In the genomic region with DNA sequence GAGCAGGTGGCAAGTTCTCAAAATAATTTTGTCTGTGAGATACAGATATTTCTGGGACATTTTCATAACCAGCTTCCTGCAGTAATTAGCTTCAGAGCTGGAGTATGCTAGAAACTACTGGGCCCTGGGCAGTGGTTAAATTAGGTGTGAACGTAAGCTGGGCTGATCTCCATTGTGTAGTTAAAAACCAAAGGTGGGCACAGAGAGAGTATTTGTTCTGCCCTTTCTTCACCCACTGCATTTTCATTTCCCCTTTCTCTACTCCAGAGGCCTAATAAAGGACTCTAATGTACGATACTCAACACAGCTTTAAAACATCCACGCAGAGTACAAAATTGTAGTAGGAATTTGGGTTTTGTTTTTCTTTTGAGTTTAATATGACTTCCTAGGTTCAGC, we compare ENCODE assay signal across 8 cellular contexts.
DNase-seq lines count a peak whose midpoint lies in the region; ATAC-seq and TF ChIP-seq lines count a peak whose summit lies in the region.

No MANE protein-coding gene starts in this region.

- peak overlapping the region; percentile 99 for H3K27ac Mint-ChIP-seq in chondrocyte (ENCODE audit: unreplicated experiment)
- H3K27ac Mint-ChIP-seq in activated T-helper 1 cell treated with anti-CD3 and anti-CD28 coated beads, Interleukin-12 subunit alpha, Interleukin-12 subunit beta, Interleukin-2, Interleukin-4 antibody, amounts not matched to agents 30 ng/mL and 10 ng/mL and 1 ng/mL, durations not matched to agents 14 hours and 24 hours and 36 hours = no peak overlapping the region

- H3K9me3 Mint-ChIP-seq in chondrocyte (ENCODE audit: low read depth) = no peaks in the 10 kb centered on the region
- no peaks in the 10 kb centered on the region for H3K9me3 Mint-ChIP-seq in activated T-helper 1 cell treated with anti-CD3 and anti-CD28 coated beads, Interleukin-12 subunit alpha, Interleukin-12 subunit beta, Interleukin-2, Interleukin-4 antibody, amounts not matched to agents 30 ng/mL and 10 ng/mL and 1 ng/mL, durations not matched to agents 14 hours and 24 hours and 36 hours

- H3K9ac ChIP-seq in skeletal muscle satellite cell (ENCODE audit: low read depth, low read length) = peak overlapping the region; percentile 62

- peak; percentile 77 for ATAC-seq in GM19397 (IDR thresholded peaks at IDR 0.05; ENCODE audit: unreplicated experiment)
- peak; percentile 82 for ATAC-seq in HG03103 (IDR thresholded peaks at IDR 0.05; ENCODE audit: low read depth, unreplicated experiment)

- H3K27me3 ChIP-seq in skeletal muscle satellite cell (ENCODE audit: control insufficient read depth, insufficient read depth, low read length) = no peaks in the 10 kb centered on the region

- peak overlapping the region; percentile 34 for H3K4me3 ChIP-seq in skeletal muscle satellite cell (ENCODE audit: low read length)

- DNase-seq in chondrocyte (ENCODE audit: low spot score) (no peak), germinal center (ENCODE audit: low spot score) (no peak), COR-L47 (lab: John Stamatoyannopoulos, UW) (no peak), G401 (ENCODE audit: low spot score) (no peak)
- no peak for DNase-seq in activated T-helper 1 cell treated with anti-CD3 and anti-CD28 coated beads, Interleukin-12 subunit alpha, Interleukin-12 subunit beta, Interleukin-2, Interleukin-4 antibody, amounts not matched to agents 30 ng/mL and 10 ng/mL and 1 ng/mL, durations not matched to agents 14 hours and 24 hours and 36 hours (ENCODE audit: low spot score)

- intact Hi-C loops in activated T-helper 1 cell treated with anti-CD3 and anti-CD28 coated beads, Interleukin-12 subunit alpha, Interleukin-12 subunit beta, Interleukin-2, Interleukin-4 antibody, amounts not matched to agents 30 ng/mL and 10 ng/mL and 1 ng/mL, durations not matched to agents 14 hours and 24 hours and 36 hours (cut with micrococcal nuclease) = no loop called here

- no peaks in the 10 kb centered on the region for H3K9me3 ChIP-seq in skeletal muscle satellite cell (replicated peaks; ENCODE audit: low read length)

- H3K36me3 Mint-ChIP-seq in chondrocyte (ENCODE audit: low read depth) = no peaks in the 10 kb centered on the region
- H3K36me3 Mint-ChIP-seq in activated T-helper 1 cell treated with anti-CD3 and anti-CD28 coated beads, Interleukin-12 subunit alpha, Interleukin-12 subunit beta, Interleukin-2, Interleukin-4 antibody, amounts not matched to agents 30 ng/mL and 10 ng/mL and 1 ng/mL, durations not matched to agents 14 hours and 24 hours and 36 hours (ENCODE audit: low read depth) = no peaks in the 10 kb centered on the region

- H3K4me3 Mint-ChIP-seq in chondrocyte (ENCODE audit: unreplicated experiment) = peak overlapping the region; percentile 38
- H3K4me3 Mint-ChIP-seq in activated T-helper 1 cell treated with anti-CD3 and anti-CD28 coated beads, Interleukin-12 subunit alpha, Interleukin-12 subunit beta, Interleukin-2, Interleukin-4 antibody, amounts not matched to agents 30 ng/mL and 10 ng/mL and 1 ng/mL, durations not matched to agents 14 hours and 24 hours and 36 hours = no peak overlapping the region

- H3K4me2 ChIP-seq in skeletal muscle satellite cell (ENCODE audit: low read length) = peak overlapping the region; percentile 68

- H3K36me3 ChIP-seq in skeletal muscle satellite cell (ENCODE audit: insufficient read depth, low read length) = no peaks in the 10 kb centered on the region

- TF ChIP-seq CTCF in chondrocyte (IDR thresholded peaks at IDR 0.05) = no peak

- in situ Hi-C loops in G401 (cut with HindIII; ENCODE audit: low sequenced_read_pairs) = no loop called here

- H3K27me3 Mint-ChIP-seq in chondrocyte (ENCODE audit: low read depth) = no peaks in the 10 kb centered on the region
- peaks cover 11% of the 10 kb centered on the region for H3K27me3 Mint-ChIP-seq in activated T-helper 1 cell treated with anti-CD3 and anti-CD28 coated beads, Interleukin-12 subunit alpha, Interleukin-12 subunit beta, Interleukin-2, Interleukin-4 antibody, amounts not matched to agents 30 ng/mL and 10 ng/mL and 1 ng/mL, durations not matched to agents 14 hours and 24 hours and 36 hours (ENCODE audit: insufficient read depth)

- H3K4me1 Mint-ChIP-seq in chondrocyte (ENCODE audit: low read depth) = peaks cover 59% of the 10 kb centered on the region
- no peaks in the 10 kb centered on the region for H3K4me1 Mint-ChIP-seq in activated T-helper 1 cell treated with anti-CD3 and anti-CD28 coated beads, Interleukin-12 subunit alpha, Interleukin-12 subunit beta, Interleukin-2, Interleukin-4 antibody, amounts not matched to agents 30 ng/mL and 10 ng/mL and 1 ng/mL, durations not matched to agents 14 hours and 24 hours and 36 hours (ENCODE audit: low read depth)

- peaks cover 24% of the 10 kb centered on the region for H3K4me1 ChIP-seq in skeletal muscle satellite cell (ENCODE audit: control insufficient read depth, insufficient read depth, low read length)
